In genomic region chr12:92434607-92435025, GRCh38 we compare ENCODE assay signal across 1 cellular context.
TF ChIP-seq lines count a peak whose summit lies in the region.

No MANE protein-coding gene starts in this region.

TF ChIP-seq in K562, 482 proteins besides CTCF, POLR2A, EP300 and RAD21 (continued from another document):
- TF ChIP-seq ZNF280A (IDR thresholded peaks at IDR 0.05; ENCODE audit: low read depth, partially characterized antibody) = no peak
TF ChIP-seq in K562: peak in this region for 4.
